ENCODE assay signal across 10 cellular contexts in the genomic region with DNA sequence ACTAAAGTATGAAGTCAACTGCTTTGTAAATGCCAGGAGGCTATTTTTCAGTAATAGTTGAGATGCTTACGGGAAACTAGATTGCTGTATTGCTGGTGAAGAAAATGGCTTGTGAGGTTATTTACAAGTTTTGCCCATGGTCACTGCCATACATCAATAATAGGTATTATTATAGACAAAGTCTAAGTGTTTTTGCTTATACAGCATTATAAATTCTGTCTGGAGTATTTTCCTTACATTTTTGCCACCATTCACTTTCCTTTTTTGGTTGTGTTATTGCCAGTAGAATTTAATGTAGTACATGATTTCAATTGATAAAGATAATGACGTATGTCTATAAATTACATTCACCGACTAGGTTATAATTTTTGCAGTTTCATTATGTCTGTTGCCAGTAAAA.
"Had no signal": no experiment of that assay in that cellular context is flagged by ENCODE, and none has a peak within 500 bp of the region (broad histone marks: within the 10 kb centered on the region; RNA-seq: fewer than 3 reads in every experiment).

No MANE protein-coding gene starts in this region.

- DNase-seq: GOT3, H7, HFFc6, Karpas-422, KBM-7 had no signal

- H3K9ac ChIP-seq: GM23248, KMS-11 had no signal

- H3K27ac ChIP-seq: GM23248, KMS-11 had no signal

- H3K36me3 ChIP-seq: HAP-1 had no signal

- ATAC-seq: HCT116 had no signal

- FAIRE-seq: HTR-8/SVneo had no signal

- H3K4me3 ChIP-seq: GM23248, HAP-1 had no signal

- H3K4me2 ChIP-seq: KMS-11 had no signal

- H3K9me3 ChIP-seq: HAP-1 had no signal

- H2AFZ ChIP-seq: GM23248 had no signal
